9 cellular contexts compared by ENCODE assay signal in the genomic region with DNA sequence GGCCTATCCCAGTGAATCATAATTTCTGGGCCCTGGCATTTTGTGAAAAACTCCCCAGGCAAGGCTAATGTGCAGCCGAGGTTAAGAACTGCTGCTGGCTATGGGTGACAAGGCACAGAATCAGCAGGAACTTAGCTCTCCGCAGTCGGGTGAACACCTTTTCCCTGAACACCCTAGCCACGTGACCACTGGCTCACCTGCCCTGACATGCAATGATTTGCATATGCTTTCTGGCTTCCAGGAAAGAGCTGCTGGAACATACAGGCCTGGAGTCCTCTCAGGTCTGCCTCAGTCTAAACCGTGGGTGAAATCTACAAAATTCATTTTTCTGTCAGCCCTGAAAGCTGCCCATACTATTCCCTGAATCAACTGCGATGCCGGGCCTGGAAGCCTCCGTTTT. TPM values are rescaled to one million over a fixed set of nuclear protein-coding genes. Genes with fewer than 3 reads are reported as not detected.
A peak's percentile ranks its signal among the peaks of the same experiment; 100 is the strongest.
DNase-seq lines count a peak whose midpoint lies in the region; ATAC-seq and TF ChIP-seq lines count a peak whose summit lies in the region.
"Had no signal": no experiment of that assay in that cellular context is flagged by ENCODE, and none has a peak within 500 bp of the region (broad histone marks: within the 10 kb centered on the region; RNA-seq: fewer than 3 reads in every experiment).

No MANE protein-coding gene starts in this region.

- ATAC-seq in left lobe of liver = no peak

- peaks cover 28% of the 10 kb centered on the region for H3K36me3 Mint-ChIP-seq in activated T-helper 1 cell treated with anti-CD3 and anti-CD28 coated beads, Interleukin-12 subunit alpha, Interleukin-12 subunit beta, Interleukin-2, Interleukin-4 antibody, amounts not matched to agents 30 ng/mL and 10 ng/mL and 1 ng/mL, durations not matched to agents 14 hours and 24 hours and 36 hours (ENCODE audit: low read depth)

- peak overlapping the region; percentile 89 for H3K27ac ChIP-seq in temporal lobe (ENCODE audit: low read depth, low read length)
- H3K27ac ChIP-seq: 22Rv1 had no signal

- H3K27ac Mint-ChIP-seq in activated T-helper 1 cell treated with anti-CD3 and anti-CD28 coated beads, Interleukin-12 subunit alpha, Interleukin-12 subunit beta, Interleukin-2, Interleukin-4 antibody, amounts not matched to agents 30 ng/mL and 10 ng/mL and 1 ng/mL, durations not matched to agents 14 hours and 24 hours and 36 hours = no peak overlapping the region

- H3K9me3 Mint-ChIP-seq in activated T-helper 1 cell treated with anti-CD3 and anti-CD28 coated beads, Interleukin-12 subunit alpha, Interleukin-12 subunit beta, Interleukin-2, Interleukin-4 antibody, amounts not matched to agents 30 ng/mL and 10 ng/mL and 1 ng/mL, durations not matched to agents 14 hours and 24 hours and 36 hours = no peaks in the 10 kb centered on the region

- no peaks in the 10 kb centered on the region for H3K4me1 Mint-ChIP-seq in activated T-helper 1 cell treated with anti-CD3 and anti-CD28 coated beads, Interleukin-12 subunit alpha, Interleukin-12 subunit beta, Interleukin-2, Interleukin-4 antibody, amounts not matched to agents 30 ng/mL and 10 ng/mL and 1 ng/mL, durations not matched to agents 14 hours and 24 hours and 36 hours (ENCODE audit: low read depth)

- no peak overlapping the region for H3K4me3 Mint-ChIP-seq in activated T-helper 1 cell treated with anti-CD3 and anti-CD28 coated beads, Interleukin-12 subunit alpha, Interleukin-12 subunit beta, Interleukin-2, Interleukin-4 antibody, amounts not matched to agents 30 ng/mL and 10 ng/mL and 1 ng/mL, durations not matched to agents 14 hours and 24 hours and 36 hours

- in situ Hi-C loops in GM13977 (cut with MboI; ENCODE audit: low pct_unique_long_range_greater_than_20kb, low sequenced_read_pairs, unreplicated experiment) = no loop called here

- no peak for TF ChIP-seq CTCF in GM13977 (IDR thresholded peaks at IDR 0.05; ENCODE audit: extremely low read depth, insufficient read depth, missing control alignments)

- DNase-seq in DMS 273 (lab: John Stamatoyannopoulos, UW; ENCODE audit: unreplicated experiment) = peak; percentile 2
- no peak for DNase-seq in DMS 273 treated with DMSO at 0.1 percent for 48 hours (lab: John Stamatoyannopoulos, UW)
- DNase-seq in HPDE6-E6E7 (ENCODE audit: extremely low spot score) = peak; percentile 83
- peak; percentile 38 for DNase-seq in cerebellum (ENCODE audit: low spot score)
- no peak for DNase-seq in activated T-helper 1 cell treated with anti-CD3 and anti-CD28 coated beads, Interleukin-12 subunit alpha, Interleukin-12 subunit beta, Interleukin-2, Interleukin-4 antibody, amounts not matched to agents 30 ng/mL and 10 ng/mL and 1 ng/mL, durations not matched to agents 14 hours and 24 hours and 36 hours (ENCODE audit: low spot score)
- DNase-seq in GM13977 (ENCODE audit: low spot score) = no peak
- DNase-seq in left lobe of liver (ENCODE audit: low spot score) = no peak

- no peaks in the 10 kb centered on the region for H3K27me3 Mint-ChIP-seq in activated T-helper 1 cell treated with anti-CD3 and anti-CD28 coated beads, Interleukin-12 subunit alpha, Interleukin-12 subunit beta, Interleukin-2, Interleukin-4 antibody, amounts not matched to agents 30 ng/mL and 10 ng/mL and 1 ng/mL, durations not matched to agents 14 hours and 24 hours and 36 hours (ENCODE audit: insufficient read depth)

- intact Hi-C loops in activated T-helper 1 cell treated with anti-CD3 and anti-CD28 coated beads, Interleukin-12 subunit alpha, Interleukin-12 subunit beta, Interleukin-2, Interleukin-4 antibody, amounts not matched to agents 30 ng/mL and 10 ng/mL and 1 ng/mL, durations not matched to agents 14 hours and 24 hours and 36 hours (cut with micrococcal nuclease) = no loop called here

RNA-seq across cellular contexts. Expression of a gene that starts 56.6 kb away (rescaled TPM):
- total RNA-seq in cerebellum (30.5 TPM), temporal lobe (22.6 TPM), left lobe of liver (0.81 TPM)
- 50.7 and 51.1 TPM in 2 replicates for total RNA-seq in activated T-helper 1 cell treated with anti-CD3 and anti-CD28 coated beads, Interleukin-12 subunit alpha, Interleukin-12 subunit beta, Interleukin-2, Interleukin-4 antibody, amounts not matched to agents 30 ng/mL and 10 ng/mL and 1 ng/mL, durations not matched to agents 14 hours and 24 hours and 36 hours

Comparison
In these comparisons a context has a peak if more than half of its experiments do, and no peak if none do; other contexts are left out.
1. DNase-seq: peak in DMS 273 (single experiment), HPDE6-E6E7 (single experiment) and cerebellum (single experiment); none in DMS 273 treated with DMSO at 0.1 percent for 48 hours (single experiment), activated T-helper 1 cell treated with anti-CD3 and anti-CD28 coated beads, Interleukin-12 subunit alpha, Interleukin-12 subunit beta, Interleukin-2, Interleukin-4 antibody, amounts not matched to agents 30 ng/mL and 10 ng/mL and 1 ng/mL, durations not matched to agents 14 hours and 24 hours and 36 hours (single experiment), GM13977 (single experiment) and left lobe of liver (single experiment).
2. RNA of a gene that starts 56.6 kb away (total RNA-seq): 50.7 to 51.1 TPM in activated T-helper 1 cell treated with anti-CD3 and anti-CD28 coated beads, Interleukin-12 subunit alpha, Interleukin-12 subunit beta, Interleukin-2, Interleukin-4 antibody, amounts not matched to agents 30 ng/mL and 10 ng/mL and 1 ng/mL, durations not matched to agents 14 hours and 24 hours and 36 hours, 30.5 TPM in cerebellum (single experiment) and 22.6 TPM in temporal lobe (single experiment); 0.81 TPM in left lobe of liver (single experiment); every median in the first group is over 10 times any median in the second.